In the genomic region with DNA sequence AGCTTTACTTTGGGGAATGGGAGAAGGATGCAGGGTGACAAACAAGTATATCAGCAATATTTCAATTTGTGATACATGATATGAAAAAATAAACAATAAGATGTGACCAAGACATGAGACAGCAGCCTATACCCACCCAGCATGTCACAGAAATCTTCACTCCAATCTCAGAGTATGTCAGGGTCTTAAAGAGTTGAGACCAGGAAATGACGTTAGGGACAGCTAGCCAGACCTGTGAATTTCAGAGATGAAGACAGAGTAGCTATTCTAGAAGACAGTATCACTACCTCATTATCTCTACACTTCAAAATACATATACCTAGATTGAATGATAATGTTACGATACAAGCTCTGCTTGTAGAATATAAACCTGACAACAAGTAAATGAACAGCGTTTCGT, we compare ENCODE assay signal across 18 cellular contexts.
"Had no signal": no experiment of that assay in that cellular context is flagged by ENCODE, and none has a peak within 500 bp of the region (broad histone marks: within the 10 kb centered on the region; RNA-seq: fewer than 3 reads in every experiment).

No MANE protein-coding gene starts in this region.

- H3K9me3 ChIP-seq: pancreas, psoas muscle, right atrium auricular region, spleen, tibial artery had no signal

- H3K9me3 Mint-ChIP-seq: activated CD4-positive, alpha-beta memory T cell treated with anti-CD3 and anti-CD28 coated beads for 36 hours; activated naive CD8-positive, alpha-beta T cell treated with anti-CD3 and anti-CD28 coated beads, Interleukin-2, amount 10 ng/mL, durations not matched to agents 7 days and 5 days; nephron progenitor cell had no signal

- H3K4me3 Mint-ChIP-seq: activated CD4-positive, alpha-beta memory T cell treated with anti-CD3 and anti-CD28 coated beads for 36 hours; activated naive CD8-positive, alpha-beta T cell treated with anti-CD3 and anti-CD28 coated beads, Interleukin-2, amount 10 ng/mL, durations not matched to agents 7 days and 5 days; nephron progenitor cell; T-helper 17 cell had no signal

- DNase-seq: activated CD4-positive, alpha-beta memory T cell treated with anti-CD3 and anti-CD28 coated beads for 36 hours; activated CD4-positive, alpha-beta T cell treated with anti-CD3 and anti-CD28 coated beads for 4 hours; activated CD4-positive, CD25-positive, alpha-beta regulatory T cell; activated naive CD4-positive, alpha-beta T cell; activated naive CD8-positive, alpha-beta T cell treated with anti-CD3 and anti-CD28 coated beads, Interleukin-2, amount 10 ng/mL, durations not matched to agents 7 days and 5 days; activated T-cell treated with anti-CD3 and anti-CD28 coated beads, Interleukin-2, amount 50 U/mL, for 1 hour; cortex of kidney; foreskin keratinocyte; hippocampal formation; nephron progenitor cell; pancreas; psoas muscle; spleen; stimulated activated CD4-positive, alpha-beta T cell treated with anti-CD3 and anti-CD28 coated beads, Interleukin-4, amount 100 ng/mL, for 1 hour; stimulated activated naive CD8-positive, alpha-beta T cell treated with anti-CD3 and anti-CD28 coated beads, Interleukin-15, Interleukin-2, amounts not matched to agents 100 U/mL and 50 U/mL, for 24 hours; T-helper 17 cell; tibial artery had no signal

- H3K27me3 Mint-ChIP-seq: activated CD4-positive, alpha-beta memory T cell treated with anti-CD3 and anti-CD28 coated beads for 36 hours; activated naive CD8-positive, alpha-beta T cell treated with anti-CD3 and anti-CD28 coated beads, Interleukin-2, amount 10 ng/mL, durations not matched to agents 7 days and 5 days; T-helper 17 cell had no signal

- H3K27me3 ChIP-seq: foreskin keratinocyte, pancreas, right atrium auricular region, spleen, tibial artery had no signal

- H3K27ac ChIP-seq: foreskin keratinocyte, pancreas, psoas muscle, tibial artery had no signal

- H3K4me1 ChIP-seq: foreskin keratinocyte had no signal

- H3K4me3 ChIP-seq: pancreas, psoas muscle, right atrium auricular region, spleen, tibial artery had no signal

- ATAC-seq: foreskin keratinocyte; stimulated activated naive CD8-positive, alpha-beta T cell treated with anti-CD3 and anti-CD28 coated beads, Interleukin-15, Interleukin-2, amounts not matched to agents 100 U/mL and 50 U/mL, for 24 hours; T-helper 17 cell had no signal

- H3K27ac Mint-ChIP-seq: activated CD4-positive, alpha-beta memory T cell treated with anti-CD3 and anti-CD28 coated beads for 36 hours; nephron progenitor cell; T-helper 17 cell had no signal

- H3K36me3 ChIP-seq: pancreas, right atrium auricular region, spleen, tibial artery had no signal
